9 cellular contexts compared by ENCODE assay signal in genomic region chr1:53860967-53861411, GRCh38. TPM values are rescaled to one million over a fixed set of nuclear protein-coding genes. Genes with fewer than 3 reads are reported as not detected.
DNase-seq lines count a peak whose midpoint lies in the region; ATAC-seq, FAIRE-seq and TF ChIP-seq lines count a peak whose summit lies in the region.
"Had no signal": no experiment of that assay in that cellular context is flagged by ENCODE, and none has a peak within 500 bp of the region (broad histone marks: within the 10 kb centered on the region; RNA-seq: fewer than 3 reads in every experiment).

No MANE protein-coding gene starts in this region.

- intact Hi-C loops in activated T-helper 1 cell treated with anti-CD3 and anti-CD28 coated beads, Interleukin-12 subunit alpha, Interleukin-12 subunit beta, Interleukin-2, Interleukin-4 antibody, amounts not matched to agents 30 ng/mL and 10 ng/mL and 1 ng/mL, durations not matched to agents 14 hours and 24 hours and 36 hours (cut with micrococcal nuclease), result loop anchor here (1.0 kb wide), 4 partner anchors 88 to 628 kb away; no protein-coding TSS in a partner anchor

- DNase-seq in ELF-1 (ENCODE audit: low read depth, low spot score) (peak; percentile 65), HTR-8/SVneo (ENCODE audit: insufficient read length, low spot score) (peak; percentile 52), germinal center (ENCODE audit: low spot score) (peak; percentile 60), progenitor cell of endocrine pancreas (ENCODE audit: low spot score, unreplicated experiment) (peak; percentile 12)
- DNase-seq in activated T-helper 1 cell treated with anti-CD3 and anti-CD28 coated beads, Interleukin-12 subunit alpha, Interleukin-12 subunit beta, Interleukin-2, Interleukin-4 antibody, amounts not matched to agents 30 ng/mL and 10 ng/mL and 1 ng/mL, durations not matched to agents 14 hours and 24 hours and 36 hours (ENCODE audit: low spot score), result peak; percentile 18

- TF ChIP-seq CTCF in OCI-LY3 (IDR thresholded peaks at IDR 0.05; ENCODE audit: low read depth, low read length) (peak; percentile 78), progenitor cell of endocrine pancreas (IDR thresholded peaks at IDR 0.05; ENCODE audit: unreplicated experiment) (peak; percentile 89)

- H3K9me3 Mint-ChIP-seq in activated T-helper 1 cell treated with anti-CD3 and anti-CD28 coated beads, Interleukin-12 subunit alpha, Interleukin-12 subunit beta, Interleukin-2, Interleukin-4 antibody, amounts not matched to agents 30 ng/mL and 10 ng/mL and 1 ng/mL, durations not matched to agents 14 hours and 24 hours and 36 hours, result no peaks in the 10 kb centered on the region
- no peaks in the 10 kb centered on the region for H3K9me3 Mint-ChIP-seq in progenitor cell of endocrine pancreas (ENCODE audit: low read depth)

- H3K27ac ChIP-seq in OCI-LY3 (ENCODE audit: low read length), result no peak overlapping the region

- H3K36me3 ChIP-seq in OCI-LY3 (replicated peaks; ENCODE audit: low read depth, low read length), result no peaks in the 10 kb centered on the region

- no peaks in the 10 kb centered on the region for H3K27me3 Mint-ChIP-seq in activated T-helper 1 cell treated with anti-CD3 and anti-CD28 coated beads, Interleukin-12 subunit alpha, Interleukin-12 subunit beta, Interleukin-2, Interleukin-4 antibody, amounts not matched to agents 30 ng/mL and 10 ng/mL and 1 ng/mL, durations not matched to agents 14 hours and 24 hours and 36 hours (ENCODE audit: insufficient read depth)
- no peaks in the 10 kb centered on the region for H3K27me3 Mint-ChIP-seq in progenitor cell of endocrine pancreas

- H3K36me3 Mint-ChIP-seq in activated T-helper 1 cell treated with anti-CD3 and anti-CD28 coated beads, Interleukin-12 subunit alpha, Interleukin-12 subunit beta, Interleukin-2, Interleukin-4 antibody, amounts not matched to agents 30 ng/mL and 10 ng/mL and 1 ng/mL, durations not matched to agents 14 hours and 24 hours and 36 hours (ENCODE audit: low read depth), result peaks cover 12% of the 10 kb centered on the region
- H3K36me3 Mint-ChIP-seq in progenitor cell of endocrine pancreas (ENCODE audit: insufficient read depth), result peaks cover 7% of the 10 kb centered on the region

- no peaks in the 10 kb centered on the region for H4K20me1 ChIP-seq in OCI-LY3 (ENCODE audit: insufficient read depth, low read length)

- H3K4me1 Mint-ChIP-seq in activated T-helper 1 cell treated with anti-CD3 and anti-CD28 coated beads, Interleukin-12 subunit alpha, Interleukin-12 subunit beta, Interleukin-2, Interleukin-4 antibody, amounts not matched to agents 30 ng/mL and 10 ng/mL and 1 ng/mL, durations not matched to agents 14 hours and 24 hours and 36 hours (ENCODE audit: low read depth), result no peaks in the 10 kb centered on the region
- peaks cover 1% of the 10 kb centered on the region for H3K4me1 Mint-ChIP-seq in progenitor cell of endocrine pancreas (ENCODE audit: low read depth)

- FAIRE-seq in HTR-8/SVneo (lab: Jason Lieb, UNC), result no peak
- FAIRE-seq: colon had no signal

- no peak overlapping the region for H3K4me3 ChIP-seq in OCI-LY3 (ENCODE audit: low read length)

- no peaks in the 10 kb centered on the region for H3K27me3 ChIP-seq in OCI-LY3 (ENCODE audit: low read depth, low read length)

- no peaks in the 10 kb centered on the region for H3K9me3 ChIP-seq in OCI-LY3 (ENCODE audit: insufficient read depth, low read length)

- no peak overlapping the region for H3K4me2 ChIP-seq in OCI-LY3 (ENCODE audit: low read length)

- no peak overlapping the region for H3K27ac Mint-ChIP-seq in activated T-helper 1 cell treated with anti-CD3 and anti-CD28 coated beads, Interleukin-12 subunit alpha, Interleukin-12 subunit beta, Interleukin-2, Interleukin-4 antibody, amounts not matched to agents 30 ng/mL and 10 ng/mL and 1 ng/mL, durations not matched to agents 14 hours and 24 hours and 36 hours
- peak overlapping the region; percentile 7 for H3K27ac Mint-ChIP-seq in progenitor cell of endocrine pancreas

- H3K4me3 Mint-ChIP-seq in activated T-helper 1 cell treated with anti-CD3 and anti-CD28 coated beads, Interleukin-12 subunit alpha, Interleukin-12 subunit beta, Interleukin-2, Interleukin-4 antibody, amounts not matched to agents 30 ng/mL and 10 ng/mL and 1 ng/mL, durations not matched to agents 14 hours and 24 hours and 36 hours, result no peak overlapping the region
- H3K4me3 Mint-ChIP-seq in progenitor cell of endocrine pancreas (ENCODE audit: low read depth), result no peak overlapping the region

- no peak overlapping the region for H2AFZ ChIP-seq in OCI-LY3 (ENCODE audit: low read depth, low read length)

- peaks cover 14% of the 10 kb centered on the region for H3K4me1 ChIP-seq in OCI-LY3 (ENCODE audit: low read length)

- ATAC-seq in GM19452 (IDR thresholded peaks at IDR 0.05; ENCODE audit: unreplicated experiment) (no peak), HG03439 (IDR thresholded peaks at IDR 0.05; ENCODE audit: unreplicated experiment) (no peak)

- no peak overlapping the region for H3K9ac ChIP-seq in OCI-LY3 (ENCODE audit: low read length)

- no peaks in the 10 kb centered on the region for H3K79me2 ChIP-seq in OCI-LY3 (ENCODE audit: low read length)

RNA-seq across cellular contexts. Expression of gene NDC1, which starts 22.9 kb away (rescaled TPM):
- 33.2 and 38.2 TPM in 2 replicates for total RNA-seq in activated T-helper 1 cell treated with anti-CD3 and anti-CD28 coated beads, Interleukin-12 subunit alpha, Interleukin-12 subunit beta, Interleukin-2, Interleukin-4 antibody, amounts not matched to agents 30 ng/mL and 10 ng/mL and 1 ng/mL, durations not matched to agents 14 hours and 24 hours and 36 hours
- total RNA-seq in progenitor cell of endocrine pancreas, result 25.2 and 25.5 TPM in 2 replicates

RNA-seq across cellular contexts. Expression of gene YIPF1, which starts 28.6 kb away (rescaled TPM):
- total RNA-seq in activated T-helper 1 cell treated with anti-CD3 and anti-CD28 coated beads, Interleukin-12 subunit alpha, Interleukin-12 subunit beta, Interleukin-2, Interleukin-4 antibody, amounts not matched to agents 30 ng/mL and 10 ng/mL and 1 ng/mL, durations not matched to agents 14 hours and 24 hours and 36 hours, result 14.7 and 15.2 TPM in 2 replicates
- 34.5 and 37.3 TPM in 2 replicates for total RNA-seq in progenitor cell of endocrine pancreas

RNA-seq across cellular contexts. Expression of gene DIO1, which starts 33.0 kb away (rescaled TPM):
- total RNA-seq in activated T-helper 1 cell treated with anti-CD3 and anti-CD28 coated beads, Interleukin-12 subunit alpha, Interleukin-12 subunit beta, Interleukin-2, Interleukin-4 antibody, amounts not matched to agents 30 ng/mL and 10 ng/mL and 1 ng/mL, durations not matched to agents 14 hours and 24 hours and 36 hours, result not detected in 2 replicates
- total RNA-seq in progenitor cell of endocrine pancreas, result 1.1 and 1.3 TPM in 2 replicates

Comparison
In these comparisons a context has a peak if more than half of its experiments do, and no peak if none do; other contexts are left out.
1. DNase-seq: peak in every context shown above with its lines; median percentile 65 in ELF-1; 60 in germinal center; 52 in HTR-8/SVneo; 18 in activated T-helper 1 cell treated with anti-CD3 and anti-CD28 coated beads, Interleukin-12 subunit alpha, Interleukin-12 subunit beta, Interleukin-2, Interleukin-4 antibody, amounts not matched to agents 30 ng/mL and 10 ng/mL and 1 ng/mL, durations not matched to agents 14 hours and 24 hours and 36 hours; 12 in progenitor cell of endocrine pancreas.